8 cellular contexts compared by ENCODE assay signal in the genomic region with DNA sequence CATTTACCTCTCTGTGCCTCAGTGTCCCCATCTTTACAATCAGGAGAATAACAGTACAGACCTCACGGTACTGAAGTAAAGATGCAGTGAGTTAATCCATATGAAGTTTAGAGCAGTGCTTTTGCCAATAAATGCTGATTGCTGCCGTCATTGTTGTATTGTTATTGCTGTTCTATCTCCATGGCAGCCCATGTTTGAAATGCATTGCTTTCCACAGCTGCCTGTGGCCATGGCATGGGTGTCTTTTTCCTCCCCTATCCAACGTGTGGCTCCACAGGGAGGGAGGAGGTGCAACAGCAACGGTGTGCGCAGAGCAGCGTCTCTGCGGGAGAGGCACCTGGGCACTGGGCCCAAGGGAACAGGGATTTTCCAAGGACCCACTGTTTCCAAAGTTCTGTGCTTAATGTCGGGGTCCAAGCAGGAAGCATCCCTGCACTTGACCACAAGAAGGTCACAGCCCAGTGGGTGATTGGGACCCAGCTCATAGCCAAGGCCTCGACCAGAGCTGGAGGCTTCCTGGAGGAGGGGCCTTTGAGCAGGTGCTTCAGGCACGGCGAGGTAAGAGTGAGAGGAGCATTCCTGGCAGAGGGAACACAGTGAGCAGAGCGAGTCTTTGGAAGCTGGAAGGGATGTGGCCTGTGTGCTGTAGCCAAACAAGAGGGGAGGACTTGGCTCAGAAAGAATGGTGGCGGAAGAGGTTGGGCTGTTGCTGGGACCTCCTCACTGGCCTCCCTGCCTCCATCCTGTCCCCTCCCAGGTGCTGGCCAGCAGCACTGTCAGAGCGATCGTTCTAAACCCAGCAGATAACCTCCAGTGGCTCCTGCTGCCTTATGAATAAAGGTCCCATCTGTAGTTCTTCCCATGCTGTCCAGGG. TPM values are rescaled to one million over a fixed set of nuclear protein-coding genes. Genes with fewer than 3 reads are reported as not detected.
DNase-seq lines count a peak whose midpoint lies in the region; ATAC-seq, FAIRE-seq and TF ChIP-seq lines count a peak whose summit lies in the region.

No MANE protein-coding gene starts in this region.

- H3K4me1 Mint-ChIP-seq in activated T-helper 1 cell treated with anti-CD3 and anti-CD28 coated beads, Interleukin-12 subunit alpha, Interleukin-12 subunit beta, Interleukin-2, Interleukin-4 antibody, amounts not matched to agents 30 ng/mL and 10 ng/mL and 1 ng/mL, durations not matched to agents 14 hours and 24 hours and 36 hours (ENCODE audit: low read depth), result peaks cover 18% of the 10 kb centered on the region
- H3K4me1 Mint-ChIP-seq in glutamatergic neuron (ENCODE audit: low read depth, unreplicated experiment), result peaks cover 25% of the 10 kb centered on the region

- TF ChIP-seq POLR2A in spleen (IDR thresholded peaks at IDR 0.05), result no peak

- H3K27ac ChIP-seq in spleen, result peak overlapping the region in 6 of 8 donors; percentile 2 to 78 (median 72)

- 63 to 74% (median 67%) methylated on average over 12 to 15 of the region's 15 CpGs for WGBS in spleen, 5 donors

- H3K4me3 ChIP-seq in H7 (ENCODE audit: insufficient read depth, low read depth, low read length), result no peak overlapping the region
- peak overlapping the region in 1 of 8 donors; percentile 30 for H3K4me3 ChIP-seq in spleen

- peak overlapping the region; percentile 58 for H3K4me3 Mint-ChIP-seq in activated T-helper 1 cell treated with anti-CD3 and anti-CD28 coated beads, Interleukin-12 subunit alpha, Interleukin-12 subunit beta, Interleukin-2, Interleukin-4 antibody, amounts not matched to agents 30 ng/mL and 10 ng/mL and 1 ng/mL, durations not matched to agents 14 hours and 24 hours and 36 hours
- H3K4me3 Mint-ChIP-seq in glutamatergic neuron (ENCODE audit: unreplicated experiment), result peak overlapping the region; percentile 72

- no peaks in the 10 kb centered on the region for H3K9me3 Mint-ChIP-seq in activated T-helper 1 cell treated with anti-CD3 and anti-CD28 coated beads, Interleukin-12 subunit alpha, Interleukin-12 subunit beta, Interleukin-2, Interleukin-4 antibody, amounts not matched to agents 30 ng/mL and 10 ng/mL and 1 ng/mL, durations not matched to agents 14 hours and 24 hours and 36 hours
- peaks cover 9% of the 10 kb centered on the region for H3K9me3 Mint-ChIP-seq in glutamatergic neuron (ENCODE audit: unreplicated experiment)

- H3K36me3 ChIP-seq in H7 (replicated peaks; ENCODE audit: control insufficient read depth, insufficient read depth, low read length) (no peaks in the 10 kb centered on the region), spleen (no peaks in the 10 kb centered on the region)

- H3K36me3 Mint-ChIP-seq in activated T-helper 1 cell treated with anti-CD3 and anti-CD28 coated beads, Interleukin-12 subunit alpha, Interleukin-12 subunit beta, Interleukin-2, Interleukin-4 antibody, amounts not matched to agents 30 ng/mL and 10 ng/mL and 1 ng/mL, durations not matched to agents 14 hours and 24 hours and 36 hours (ENCODE audit: low read depth), result peaks cover 9% of the 10 kb centered on the region
- H3K36me3 Mint-ChIP-seq in glutamatergic neuron (ENCODE audit: unreplicated experiment), result no peaks in the 10 kb centered on the region

- H3K4me1 ChIP-seq in spleen, result peaks cover 22 to 85% (median 53%) of the 10 kb centered on the region in 6 donors

- no peaks in the 10 kb centered on the region for H3K9me3 ChIP-seq in spleen

- ATAC-seq in activated CD4-positive, CD25-positive, alpha-beta regulatory T cell treated with anti-CD3 and anti-CD28 coated beads, Interleukin-2, amount 50 U/mL, for 24 hours, result no peak

- FAIRE-seq in urothelium cell line (lab: Jason Lieb, UNC), result no peak

- intact Hi-C loops in activated T-helper 1 cell treated with anti-CD3 and anti-CD28 coated beads, Interleukin-12 subunit alpha, Interleukin-12 subunit beta, Interleukin-2, Interleukin-4 antibody, amounts not matched to agents 30 ng/mL and 10 ng/mL and 1 ng/mL, durations not matched to agents 14 hours and 24 hours and 36 hours (cut with micrococcal nuclease), result loop anchor here (5.0 kb wide), 3 partner anchors 37 to 497 kb away; partner anchors contain the start of genes ALKBH5, DRC3 and TOM1L2
- intact Hi-C loops in spleen (cut with DNase I; ENCODE audit: low total_unique reads), result loop anchor here (5.0 to 10.0 kb wide), 2 partner anchors 37 to 350 kb away; partner anchors contain the start of genes ATPAF2 and GID4

- TF ChIP-seq CTCF in glutamatergic neuron (IDR thresholded peaks at IDR 0.05; ENCODE audit: partially characterized antibody, unreplicated experiment), result no peak
- TF ChIP-seq CTCF in spleen (IDR thresholded peaks at IDR 0.05 in 8 of 11, conservative IDR thresholded peaks at IDR 0.05 in 3 of 11), result no peak

- peaks cover 76% of the 10 kb centered on the region for H3K27me3 ChIP-seq in H7 (ENCODE audit: control insufficient read depth, insufficient read depth, low read length)
- H3K27me3 ChIP-seq in spleen (replicated peaks in 1 of 7), result no peaks in the 10 kb centered on the region

- DNase-seq in H7, result peak; percentile 40
- DNase-seq in activated T-helper 1 cell treated with anti-CD3 and anti-CD28 coated beads, Interleukin-12 subunit alpha, Interleukin-12 subunit beta, Interleukin-2, Interleukin-4 antibody, amounts not matched to agents 30 ng/mL and 10 ng/mL and 1 ng/mL, durations not matched to agents 14 hours and 24 hours and 36 hours (ENCODE audit: low spot score), result no peak
- DNase-seq in glutamatergic neuron, result no peak
- DNase-seq in spleen, result no peak
- DNase-seq in central memory CD4-positive, alpha-beta T cell, result no peak
- DNase-seq in activated effector memory CD4-positive, alpha-beta T cell treated with Interleukin-2 at 50 U/mL for 16 hours, result no peak
- no peak for DNase-seq in urothelium cell line (ENCODE audit: low spot score)

- H3K27me3 Mint-ChIP-seq in activated T-helper 1 cell treated with anti-CD3 and anti-CD28 coated beads, Interleukin-12 subunit alpha, Interleukin-12 subunit beta, Interleukin-2, Interleukin-4 antibody, amounts not matched to agents 30 ng/mL and 10 ng/mL and 1 ng/mL, durations not matched to agents 14 hours and 24 hours and 36 hours (ENCODE audit: insufficient read depth), result no peaks in the 10 kb centered on the region
- H3K27me3 Mint-ChIP-seq in glutamatergic neuron (ENCODE audit: unreplicated experiment), result peaks cover 12% of the 10 kb centered on the region

- peak overlapping the region; percentile 14 for H3K27ac Mint-ChIP-seq in activated T-helper 1 cell treated with anti-CD3 and anti-CD28 coated beads, Interleukin-12 subunit alpha, Interleukin-12 subunit beta, Interleukin-2, Interleukin-4 antibody, amounts not matched to agents 30 ng/mL and 10 ng/mL and 1 ng/mL, durations not matched to agents 14 hours and 24 hours and 36 hours
- H3K27ac Mint-ChIP-seq in glutamatergic neuron (ENCODE audit: unreplicated experiment), result peak overlapping the region; percentile 74

RNA-seq across cellular contexts. Expression of gene RAI1, which starts 3.9 kb away (rescaled TPM):
- total RNA-seq in H7 (2014; rRNA removed; shearing (Covaris generic)), result 11.3 and 13.7 TPM in 2 replicates
- total RNA-seq in activated T-helper 1 cell treated with anti-CD3 and anti-CD28 coated beads, Interleukin-12 subunit alpha, Interleukin-12 subunit beta, Interleukin-2, Interleukin-4 antibody, amounts not matched to agents 30 ng/mL and 10 ng/mL and 1 ng/mL, durations not matched to agents 14 hours and 24 hours and 36 hours, result 31.1 and 32.3 TPM in 2 replicates
- 70.2 TPM for total RNA-seq in glutamatergic neuron (ENCODE audit: unreplicated experiment)
- total RNA-seq in spleen, result 10 to 100 TPM; 28.9 to 61.9 (median 40.3) TPM
- 10 to 100 TPM in 1 of 3 donors, 1 to 10 TPM in 2; 5.4 to 19.7 (median 6.1) TPM for polyA plus RNA-seq in spleen
